1 cellular context compared by ENCODE assay signal in genomic region chr2:215951558-215951957, GRCh38.
A peak's percentile ranks its signal among the peaks of the same experiment; 100 is the strongest.
TF ChIP-seq lines count a peak whose summit lies in the region.

No MANE protein-coding gene starts in this region.

TF ChIP-seq in HepG2, 621 proteins besides CTCF, POLR2A, EP300 and RAD21 (continued from another document and continues in another):
- TF ChIP-seq ZNF484 (CRISPR knock-in tag; IDR thresholded peaks at IDR 0.05; ENCODE audit: borderline replicate concordance, low read depth) (no peak), ZNF331 (CRISPR knock-in tag; IDR thresholded peaks at IDR 0.05) (peak; percentile 49; the same call in 1 of the 2 replicates), RFX1 (IDR thresholded peaks at IDR 0.05) (no peak), HMG20B (CRISPR knock-in tag; conservative IDR thresholded peaks at IDR 0.05) (no peak; the same call in 1 of the 2 replicates), HOXA9 (CRISPR knock-in tag; IDR thresholded peaks at IDR 0.05; ENCODE audit: borderline replicate concordance) (no peak), ZNF607 (CRISPR knock-in tag; IDR thresholded peaks at IDR 0.05; ENCODE audit: borderline replicate concordance) (no peak), ISX (CRISPR knock-in tag; conservative IDR thresholded peaks at IDR 0.05) (no peak), ZBTB39 (CRISPR knock-in tag; IDR thresholded peaks at IDR 0.05) (no peak), ZFAT (CRISPR knock-in tag; conservative IDR thresholded peaks at IDR 0.05) (no peak), SMC3 (IDR thresholded peaks at IDR 0.05; ENCODE audit: low read length) (no peak), FIP1L1 (IDR thresholded peaks at IDR 0.05; ENCODE audit: borderline replicate concordance, insufficient read depth, low read depth, low read length) (no peak), ZNF547 (CRISPR knock-in tag; IDR thresholded peaks at IDR 0.05) (no peak), PRMT3 (CRISPR knock-in tag; IDR thresholded peaks at IDR 0.05; ENCODE audit: borderline replicate concordance, low read depth) (no peak), ZNF451 (CRISPR knock-in tag; IDR thresholded peaks at IDR 0.05) (no peak), ARNT (IDR thresholded peaks at IDR 0.05) (no peak), ZNF121 (CRISPR knock-in tag; IDR thresholded peaks at IDR 0.05) (no peak), TBP (CRISPR knock-in tag; IDR thresholded peaks at IDR 0.05) (no peak), HNRNPLL (IDR thresholded peaks at IDR 0.05; ENCODE audit: low read depth, low read length, poor library complexity, severe bottlenecking) (no peak), ZKSCAN8 (CRISPR knock-in tag; IDR thresholded peaks at IDR 0.05; ENCODE audit: borderline replicate concordance) (no peak), ZNF660 (CRISPR knock-in tag; IDR thresholded peaks at IDR 0.05; ENCODE audit: borderline replicate concordance, low read depth) (no peak), TGIF2 (CRISPR knock-in tag; IDR thresholded peaks at IDR 0.05) (no peak), NR2F6 (IDR thresholded peaks at IDR 0.05) (peak; percentile 41; the same call in 1 of the 2 replicates), NR2F6 (CRISPR knock-in tag; IDR thresholded peaks at IDR 0.05) (peak; percentile 45; the same call in 1 of the 2 replicates), SMARCC2 (IDR thresholded peaks at IDR 0.05) (no peak), ETS1 (CRISPR knock-in tag; IDR thresholded peaks at IDR 0.05) (no peak), EED (CRISPR knock-in tag; IDR thresholded peaks at IDR 0.05) (no peak), ZNF703 (CRISPR knock-in tag; IDR thresholded peaks at IDR 0.05; ENCODE audit: borderline replicate concordance) (no peak), MXD4 (CRISPR knock-in tag; IDR thresholded peaks at IDR 0.05) (no peak), BCL6 (CRISPR knock-in tag; IDR thresholded peaks at IDR 0.05) (peak; percentile 56), ZNF510 (CRISPR knock-in tag; IDR thresholded peaks at IDR 0.05; ENCODE audit: low read depth) (no peak), NFRKB (IDR thresholded peaks at IDR 0.05) (no peak), RXRA (CRISPR knock-in tag; IDR thresholded peaks at IDR 0.05) (no peak), ZNF18 (CRISPR knock-in tag; IDR thresholded peaks at IDR 0.05; ENCODE audit: insufficient replicate concordance) (no peak), DMAP1 (CRISPR knock-in tag; IDR thresholded peaks at IDR 0.05) (no peak), SRSF1 (optimal IDR thresholded peaks at IDR 0.05; ENCODE audit: low read depth, low read length) (no peak), FOXC1 (CRISPR knock-in tag; IDR thresholded peaks at IDR 0.05; ENCODE audit: borderline replicate concordance) (no peak), ZNF362 (CRISPR knock-in tag; IDR thresholded peaks at IDR 0.05; ENCODE audit: borderline replicate concordance) (peak; percentile 48; the same call in 1 of the 2 replicates), TSC22D2 (CRISPR knock-in tag; IDR thresholded peaks at IDR 0.05; ENCODE audit: borderline replicate concordance) (no peak), NR1H2 (CRISPR knock-in tag; IDR thresholded peaks at IDR 0.05; ENCODE audit: borderline replicate concordance, low read depth) (no peak), EEA1 (CRISPR knock-in tag; IDR thresholded peaks at IDR 0.05; ENCODE audit: borderline replicate concordance) (no peak), TBX2 (CRISPR knock-in tag; IDR thresholded peaks at IDR 0.05; ENCODE audit: borderline replicate concordance) (no peak), ATF5 (CRISPR knock-in tag; IDR thresholded peaks at IDR 0.05; ENCODE audit: low read depth) (no peak), ZNF558 (CRISPR knock-in tag; IDR thresholded peaks at IDR 0.05; ENCODE audit: borderline replicate concordance) (no peak), ZFYVE20 (CRISPR knock-in tag; IDR thresholded peaks at IDR 0.05; ENCODE audit: borderline replicate concordance, low read depth) (no peak), ZNF143 (CRISPR knock-in tag; IDR thresholded peaks at IDR 0.05) (no peak), RARG (CRISPR knock-in tag; IDR thresholded peaks at IDR 0.05; ENCODE audit: low read depth) (no peak)
- TF ChIP-seq, protein P1, sequence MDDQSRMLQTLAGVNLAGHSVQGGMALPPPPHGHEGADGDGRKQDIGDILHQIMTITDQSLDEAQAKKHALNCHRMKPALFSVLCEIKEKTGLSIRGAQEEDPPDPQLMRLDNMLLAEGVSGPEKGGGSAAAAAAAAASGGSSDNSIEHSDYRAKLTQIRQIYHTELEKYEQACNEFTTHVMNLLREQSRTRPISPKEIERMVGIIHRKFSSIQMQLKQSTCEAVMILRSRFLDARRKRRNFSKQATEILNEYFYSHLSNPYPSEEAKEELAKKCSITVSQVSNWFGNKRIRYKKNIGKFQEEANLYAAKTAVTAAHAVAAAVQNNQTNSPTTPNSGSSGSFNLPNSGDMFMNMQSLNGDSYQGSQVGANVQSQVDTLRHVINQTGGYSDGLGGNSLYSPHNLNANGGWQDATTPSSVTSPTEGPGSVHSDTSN (CRISPR knock-in tag; IDR thresholded peaks at IDR 0.05; ENCODE audit: borderline replicate concordance) = no peak
- TF ChIP-seq, protein P2, sequence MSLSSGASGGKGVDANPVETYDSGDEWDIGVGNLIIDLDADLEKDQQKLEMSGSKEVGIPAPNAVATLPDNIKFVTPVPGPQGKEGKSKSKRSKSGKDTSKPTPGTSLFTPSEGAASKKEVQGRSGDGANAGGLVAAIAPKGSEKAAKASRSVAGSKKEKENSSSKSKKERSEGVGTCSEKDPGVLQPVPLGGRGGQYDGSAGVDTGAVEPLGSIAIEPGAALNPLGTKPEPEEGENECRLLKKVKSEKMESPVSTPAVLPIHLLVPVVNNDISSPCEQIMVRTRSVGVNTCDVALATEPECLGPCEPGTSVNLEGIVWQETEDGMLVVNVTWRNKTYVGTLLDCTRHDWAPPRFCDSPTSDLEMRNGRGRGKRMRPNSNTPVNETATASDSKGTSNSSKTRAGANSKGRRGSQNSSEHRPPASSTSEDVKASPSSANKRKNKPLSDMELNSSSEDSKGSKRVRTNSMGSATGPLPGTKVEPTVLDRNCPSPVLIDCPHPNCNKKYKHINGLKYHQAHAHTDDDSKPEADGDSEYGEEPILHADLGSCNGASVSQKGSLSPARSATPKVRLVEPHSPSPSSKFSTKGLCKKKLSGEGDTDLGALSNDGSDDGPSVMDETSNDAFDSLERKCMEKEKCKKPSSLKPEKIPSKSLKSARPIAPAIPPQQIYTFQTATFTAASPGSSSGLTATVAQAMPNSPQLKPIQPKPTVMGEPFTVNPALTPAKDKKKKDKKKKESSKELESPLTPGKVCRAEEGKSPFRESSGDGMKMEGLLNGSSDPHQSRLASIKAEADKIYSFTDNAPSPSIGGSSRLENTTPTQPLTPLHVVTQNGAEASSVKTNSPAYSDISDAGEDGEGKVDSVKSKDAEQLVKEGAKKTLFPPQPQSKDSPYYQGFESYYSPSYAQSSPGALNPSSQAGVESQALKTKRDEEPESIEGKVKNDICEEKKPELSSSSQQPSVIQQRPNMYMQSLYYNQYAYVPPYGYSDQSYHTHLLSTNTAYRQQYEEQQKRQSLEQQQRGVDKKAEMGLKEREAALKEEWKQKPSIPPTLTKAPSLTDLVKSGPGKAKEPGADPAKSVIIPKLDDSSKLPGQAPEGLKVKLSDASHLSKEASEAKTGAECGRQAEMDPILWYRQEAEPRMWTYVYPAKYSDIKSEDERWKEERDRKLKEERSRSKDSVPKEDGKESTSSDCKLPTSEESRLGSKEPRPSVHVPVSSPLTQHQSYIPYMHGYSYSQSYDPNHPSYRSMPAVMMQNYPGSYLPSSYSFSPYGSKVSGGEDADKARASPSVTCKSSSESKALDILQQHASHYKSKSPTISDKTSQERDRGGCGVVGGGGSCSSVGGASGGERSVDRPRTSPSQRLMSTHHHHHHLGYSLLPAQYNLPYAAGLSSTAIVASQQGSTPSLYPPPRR (CRISPR knock-in tag; IDR thresholded peaks at IDR 0.05; ENCODE audit: borderline replicate concordance) = no peak
- TF ChIP-seq, protein P3, sequence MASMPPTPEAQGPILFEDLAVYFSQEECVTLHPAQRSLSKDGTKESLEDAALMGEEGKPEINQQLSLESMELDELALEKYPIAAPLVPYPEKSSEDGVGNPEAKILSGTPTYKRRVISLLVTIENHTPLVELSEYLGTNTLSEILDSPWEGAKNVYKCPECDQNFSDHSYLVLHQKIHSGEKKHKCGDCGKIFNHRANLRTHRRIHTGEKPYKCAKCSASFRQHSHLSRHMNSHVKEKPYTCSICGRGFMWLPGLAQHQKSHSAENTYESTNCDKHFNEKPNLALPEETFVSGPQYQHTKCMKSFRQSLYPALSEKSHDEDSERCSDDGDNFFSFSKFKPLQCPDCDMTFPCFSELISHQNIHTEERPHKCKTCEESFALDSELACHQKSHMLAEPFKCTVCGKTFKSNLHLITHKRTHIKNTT (CRISPR knock-in tag; IDR thresholded peaks at IDR 0.05) = no peak
- TF ChIP-seq, protein P4, sequence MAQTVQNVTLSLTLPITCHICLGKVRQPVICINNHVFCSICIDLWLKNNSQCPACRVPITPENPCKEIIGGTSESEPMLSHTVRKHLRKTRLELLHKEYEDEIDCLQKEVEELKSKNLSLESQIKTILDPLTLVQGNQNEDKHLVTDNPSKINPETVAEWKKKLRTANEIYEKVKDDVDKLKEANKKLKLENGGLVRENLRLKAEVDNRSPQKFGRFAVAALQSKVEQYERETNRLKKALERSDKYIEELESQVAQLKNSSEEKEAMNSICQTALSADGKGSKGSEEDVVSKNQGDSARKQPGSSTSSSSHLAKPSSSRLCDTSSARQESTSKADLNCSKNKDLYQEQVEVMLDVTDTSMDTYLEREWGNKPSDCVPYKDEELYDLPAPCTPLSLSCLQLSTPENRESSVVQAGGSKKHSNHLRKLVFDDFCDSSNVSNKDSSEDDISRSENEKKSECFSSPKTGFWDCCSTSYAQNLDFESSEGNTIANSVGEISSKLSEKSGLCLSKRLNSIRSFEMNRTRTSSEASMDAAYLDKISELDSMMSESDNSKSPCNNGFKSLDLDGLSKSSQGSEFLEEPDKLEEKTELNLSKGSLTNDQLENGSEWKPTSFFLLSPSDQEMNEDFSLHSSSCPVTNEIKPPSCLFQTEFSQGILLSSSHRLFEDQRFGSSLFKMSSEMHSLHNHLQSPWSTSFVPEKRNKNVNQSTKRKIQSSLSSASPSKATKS (CRISPR knock-in tag; IDR thresholded peaks at IDR 0.05) = no peak
- TF ChIP-seq, protein P5, sequence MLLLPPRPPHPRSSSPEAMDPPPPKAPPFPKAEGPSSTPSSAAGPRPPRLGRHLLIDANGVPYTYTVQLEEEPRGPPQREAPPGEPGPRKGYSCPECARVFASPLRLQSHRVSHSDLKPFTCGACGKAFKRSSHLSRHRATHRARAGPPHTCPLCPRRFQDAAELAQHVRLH (CRISPR knock-in tag; IDR thresholded peaks at IDR 0.05; ENCODE audit: borderline replicate concordance, low read depth) = no peak
